ENCODE assay signal across 8 cellular contexts in genomic region chr7:111561909-111562732, GRCh38. TPM values are rescaled to one million over a fixed set of nuclear protein-coding genes. Genes with fewer than 3 reads are reported as not detected.
DNase-seq lines count a peak whose midpoint lies in the region; ATAC-seq, FAIRE-seq and TF ChIP-seq lines count a peak whose summit lies in the region.

Gene IMMP2L (minus strand): TSS chr7:111562492.

- H3K4me3 ChIP-seq in adrenal gland = peak within 1 kb of the TSS; percentile 21 to 88 (median 53)
- peak within 1 kb of the TSS; percentile 73 to 95 (median 83) for H3K4me3 ChIP-seq in heart right ventricle
- peak within 1 kb of the TSS; percentile 82 for H3K4me3 ChIP-seq in upper lobe of right lung

- peaks cover 27% of the 10 kb centered on the region for H3K4me1 Mint-ChIP-seq in progenitor cell of endocrine pancreas (ENCODE audit: low read depth)

- DNase-seq in GM12891 (ENCODE audit: insufficient read length, low spot score) = peak; percentile 76
- DNase-seq in NCI-H1105 treated with DMSO at 0.1 percent for 48 hours (lab: John Stamatoyannopoulos, UW) = peak; percentile 76
- peak; percentile 77 to 86 (median 84) for DNase-seq in T-helper 1 cell
- DNase-seq in adrenal gland = peak; percentile 84 to 93 (median 90)
- peak; percentile 89 to 93 for DNase-seq in heart right ventricle
- DNase-seq in progenitor cell of endocrine pancreas (ENCODE audit: low spot score, unreplicated experiment) = peak; percentile 82
- peak; percentile 95 for DNase-seq in upper lobe of right lung

- H3K36me3 Mint-ChIP-seq in progenitor cell of endocrine pancreas (ENCODE audit: insufficient read depth) = peaks cover 6% of the 10 kb centered on the region

- H3K9me3 ChIP-seq in adrenal gland (replicated peaks in 1 of 3) = no peaks in the 10 kb centered on the region
- H3K9me3 ChIP-seq in heart right ventricle = no peaks in the 10 kb centered on the region
- no peaks in the 10 kb centered on the region for H3K9me3 ChIP-seq in upper lobe of right lung

- 0 to 2% (median 1%) methylated on average over 35 to 83 of the region's 83 CpGs for WGBS in adrenal gland, 4 donors
- 1% methylated on average over 76 to 83 of the region's 83 CpGs for WGBS in heart right ventricle, 2 donors

- H3K9me3 Mint-ChIP-seq in progenitor cell of endocrine pancreas (ENCODE audit: low read depth) = peaks cover 3% of the 10 kb centered on the region

- no peaks in the 10 kb centered on the region for H3K36me3 ChIP-seq in adrenal gland (replicated peaks in 1 of 2)
- H3K36me3 ChIP-seq in heart right ventricle = peaks cover 0 to 15% (median 0%) of the 10 kb centered on the region in 9 donors
- H3K36me3 ChIP-seq in upper lobe of right lung = no peaks in the 10 kb centered on the region

- peak within 1 kb of the TSS; percentile 89 for H3K4me3 Mint-ChIP-seq in progenitor cell of endocrine pancreas (ENCODE audit: low read depth)

- TF ChIP-seq CTCF in adrenal gland (IDR thresholded peaks at IDR 0.05) (peak in 3 of 6 experiments; percentile 12 to 34 (median 31)), heart right ventricle (IDR thresholded peaks at IDR 0.05) (peak in 7 of 9 donors; percentile 29 to 64 (median 51)), progenitor cell of endocrine pancreas (IDR thresholded peaks at IDR 0.05; ENCODE audit: unreplicated experiment) (peak; percentile 58), upper lobe of right lung (IDR thresholded peaks at IDR 0.05) (peak; percentile 38)

- H3K27me3 Mint-ChIP-seq in progenitor cell of endocrine pancreas = no peaks in the 10 kb centered on the region

- intact Hi-C loops in adrenal gland (cut with DNase I) = no loop called here
- intact Hi-C loops in heart right ventricle (cut with DNase I) = loop anchor here in 3 of 10 donors (5.0 to 10.0 kb wide), 4 partner anchors 173 to 893 kb away; partner anchors contain the start of genes IFRD1 (in 1 of the 3) and LRRN3 (in 1 of the 3)
- intact Hi-C loops in upper lobe of right lung (cut with DNase I) = no loop called here

- H3K27ac Mint-ChIP-seq in progenitor cell of endocrine pancreas = peak within 1 kb of the TSS; percentile 96

- no peak for TF ChIP-seq POLR2A in GM12891 (IDR thresholded peaks at IDR 0.05; ENCODE audit: low read depth, low read length)
- peak; percentile 60 to 70 for TF ChIP-seq POLR2A in adrenal gland (IDR thresholded peaks at IDR 0.05)

- ATAC-seq in HG02678 (IDR thresholded peaks at IDR 0.05; ENCODE audit: unreplicated experiment) (peak; percentile 83), heart right ventricle (peak; percentile 98 to 100 (median 99)), upper lobe of right lung (peak; percentile 99)

- FAIRE-seq in GM12891 (lab: Jason Lieb, UNC) = peak; percentile 98

- H3K4me1 ChIP-seq in adrenal gland (replicated peaks in 1 of 2) (peaks cover 11 to 33% of the 10 kb centered on the region in 2 donors), heart right ventricle (peaks cover 6 to 24% (median 17%) of the 10 kb centered on the region in 9 donors), upper lobe of right lung (peaks cover 20% of the 10 kb centered on the region)

- H3K27me3 ChIP-seq in adrenal gland = no peaks in the 10 kb centered on the region
- peaks cover 0 to under 1% (median 0%) of the 10 kb centered on the region in 7 donors for H3K27me3 ChIP-seq in heart right ventricle
- H3K27me3 ChIP-seq in upper lobe of right lung = no peaks in the 10 kb centered on the region

- peak within 1 kb of the TSS in 4 of 5 donors; percentile 20 to 92 (median 87) for H3K27ac ChIP-seq in adrenal gland
- H3K27ac ChIP-seq in heart right ventricle = peak within 1 kb of the TSS; percentile 66 to 94 (median 90)
- H3K27ac ChIP-seq in upper lobe of right lung = peak within 1 kb of the TSS; percentile 88

TF ChIP-seq in GM12891, 5 proteins besides CTCF, POLR2A, EP300 and RAD21:
- TF ChIP-seq PAX5 (IDR thresholded peaks at IDR 0.05; ENCODE audit: insufficient read depth, low read length, severe bottlenecking) = no peak
- TF ChIP-seq POLR2AphosphoS5 (IDR thresholded peaks at IDR 0.05; ENCODE audit: low read depth, low read length) = no peak
- TF ChIP-seq SPI1 (IDR thresholded peaks at IDR 0.05; ENCODE audit: low read depth, low read length) = no peak
- TF ChIP-seq POU2F2 (IDR thresholded peaks at IDR 0.05; ENCODE audit: low read depth, low read length) = 0 out of 2 replicates have a peak, but pooled peaks have one; percentile 13
- peak; percentile 25; the same call in 1 of the 2 replicates for TF ChIP-seq TAF1 (IDR thresholded peaks at IDR 0.05; ENCODE audit: low read depth, low read length)

RNA-seq across cellular contexts. Expression of gene IMMP2L, which starts in this region (rescaled TPM):
- 10.2 TPM for polyA plus RNA-seq in GM12891 (2012; ENCODE audit: low read depth, missing spikeins)
- total RNA-seq in adrenal gland (10 to 100 TPM; 13.4 to 34.1 (median 26.2) TPM), heart right ventricle (10 to 100 TPM; 12.4 to 20.8 (median 17.5) TPM), progenitor cell of endocrine pancreas (29.7 and 32.3 TPM in 2 replicates), upper lobe of right lung (22.0 TPM)
- polyA plus RNA-seq in adrenal gland (10 to 100 TPM; 13.6 to 27.7 (median 14.7) TPM), heart right ventricle (10 to 100 TPM in 1 of 2 donors, 1 to 10 TPM in 1; 4.3 to 12.7 TPM)

Comparison
In these comparisons a context has a peak if more than half of its experiments do, and no peak if none do; other contexts are left out.
1. Peak in every context shown above with its lines: DNase-seq, ATAC-seq, H3K4me3 ChIP-seq and H3K27ac ChIP-seq.